Comparison of ENCODE assay signal across 19 cellular contexts in genomic region chr7:23443974-23444373, GRCh38.
"Had no signal": no experiment of that assay in that cellular context is flagged by ENCODE, and none has a peak within 500 bp of the region (broad histone marks: within the 10 kb centered on the region; RNA-seq: fewer than 3 reads in every experiment).

No MANE protein-coding gene starts in this region.

- H3K27me3 ChIP-seq: gastrocnemius medialis, sigmoid colon, thyroid gland had no signal

- DNase-seq: activated CD4-positive, alpha-beta memory T cell treated with anti-CD3 and anti-CD28 coated beads, Interleukin-2, amount 10 ng/mL, durations not matched to agents 7 days and 5 days; activated CD4-positive, alpha-beta T cell treated with anti-CD3 and anti-CD28 coated beads for 4 hours; activated CD8-positive, alpha-beta memory T cell treated with anti-CD3 and anti-CD28 coated beads, Interleukin-2, amount 10 ng/mL, durations not matched to agents 7 days and 5 days; activated naive CD4-positive, alpha-beta T cell; activated naive CD8-positive, alpha-beta T cell treated with anti-CD3 and anti-CD28 coated beads for 36 hours; amniotic stem cell; effector CD4-positive, alpha-beta T cell; gastrocnemius medialis; heart right ventricle; left lung; sigmoid colon; spleen; stimulated activated CD4-positive, alpha-beta T cell treated with anti-CD3 and anti-CD28 coated beads, Interleukin-4, amount 100 ng/mL, for 4 hours; stimulated activated naive B cell treated with anti-CD40 and anti-IgM and Interleukin-4, amounts not matched to agents 10 μg/mL and 1 μg/mL and 100 μg/mL, for 72 hours; thyroid gland had no signal

- H3K9ac ChIP-seq: parathyroid adenoma had no signal

- H3K4me1 Mint-ChIP-seq: activated CD4-positive, alpha-beta memory T cell treated with anti-CD3 and anti-CD28 coated beads, Interleukin-2, amount 10 ng/mL, durations not matched to agents 7 days and 5 days; activated CD8-positive, alpha-beta memory T cell treated with anti-CD3 and anti-CD28 coated beads, Interleukin-2, amount 10 ng/mL, durations not matched to agents 7 days and 5 days; mesothelial cell of epicardium; stimulated activated naive B cell treated with anti-CD40 and anti-IgM and Interleukin-4, amounts not matched to agents 10 μg/mL and 1 μg/mL and 100 μg/mL, for 72 hours had no signal

- H3K4me3 Mint-ChIP-seq: activated CD4-positive, alpha-beta memory T cell treated with anti-CD3 and anti-CD28 coated beads, Interleukin-2, amount 10 ng/mL, durations not matched to agents 7 days and 5 days; activated CD8-positive, alpha-beta memory T cell treated with anti-CD3 and anti-CD28 coated beads, Interleukin-2, amount 10 ng/mL, durations not matched to agents 7 days and 5 days; activated naive CD8-positive, alpha-beta T cell treated with anti-CD3 and anti-CD28 coated beads for 36 hours; mesothelial cell of epicardium; natural killer cell treated with Interleukin-12 subunit alpha and Interleukin-12 subunit beta and Interleukin-15 and Interleukin-18, amount 100 ng/mL, for 72 hours; stimulated activated naive B cell treated with anti-CD40 and anti-IgM and Interleukin-4, amounts not matched to agents 10 μg/mL and 1 μg/mL and 100 μg/mL, for 72 hours had no signal

- H3K36me3 ChIP-seq: gastrocnemius medialis, heart right ventricle, left lung, neutrophil, sigmoid colon, spleen, thyroid gland had no signal

- H3K9me3 Mint-ChIP-seq: activated CD4-positive, alpha-beta memory T cell treated with anti-CD3 and anti-CD28 coated beads, Interleukin-2, amount 10 ng/mL, durations not matched to agents 7 days and 5 days; activated naive CD8-positive, alpha-beta T cell treated with anti-CD3 and anti-CD28 coated beads for 36 hours; mesothelial cell of epicardium; natural killer cell treated with Interleukin-12 subunit alpha and Interleukin-12 subunit beta and Interleukin-15 and Interleukin-18, amount 100 ng/mL, for 72 hours; stimulated activated naive B cell treated with anti-CD40 and anti-IgM and Interleukin-4, amounts not matched to agents 10 μg/mL and 1 μg/mL and 100 μg/mL, for 72 hours had no signal

- ATAC-seq: activated CD8-positive, alpha-beta memory T cell treated with anti-CD3 and anti-CD28 coated beads, Interleukin-2, amount 10 ng/mL, durations not matched to agents 7 days and 5 days; gastrocnemius medialis; heart right ventricle; left lung; natural killer cell treated with Interleukin-12 subunit alpha and Interleukin-12 subunit beta and Interleukin-15 and Interleukin-18, amount 100 ng/mL, for 72 hours; stimulated activated naive B cell treated with anti-CD40 and anti-IgM and Interleukin-4, amounts not matched to agents 10 μg/mL and 1 μg/mL and 100 μg/mL, for 72 hours had no signal

- H3K4me1 ChIP-seq: gastrocnemius medialis, heart right ventricle, left lung, parathyroid adenoma, sigmoid colon, spleen, thyroid gland had no signal

- H3K27ac ChIP-seq: gastrocnemius medialis, heart right ventricle, left lung, neutrophil, parathyroid adenoma, sigmoid colon, spleen, thyroid gland had no signal

- H3K79me2 ChIP-seq: parathyroid adenoma had no signal

- H2AFZ ChIP-seq: parathyroid adenoma had no signal

- H3K36me3 Mint-ChIP-seq: activated CD8-positive, alpha-beta memory T cell treated with anti-CD3 and anti-CD28 coated beads, Interleukin-2, amount 10 ng/mL, durations not matched to agents 7 days and 5 days; activated naive CD8-positive, alpha-beta T cell treated with anti-CD3 and anti-CD28 coated beads for 36 hours; natural killer cell treated with Interleukin-12 subunit alpha and Interleukin-12 subunit beta and Interleukin-15 and Interleukin-18, amount 100 ng/mL, for 72 hours; stimulated activated naive B cell treated with anti-CD40 and anti-IgM and Interleukin-4, amounts not matched to agents 10 μg/mL and 1 μg/mL and 100 μg/mL, for 72 hours had no signal

- H3K27ac Mint-ChIP-seq: activated CD4-positive, alpha-beta memory T cell treated with anti-CD3 and anti-CD28 coated beads, Interleukin-2, amount 10 ng/mL, durations not matched to agents 7 days and 5 days; activated CD8-positive, alpha-beta memory T cell treated with anti-CD3 and anti-CD28 coated beads, Interleukin-2, amount 10 ng/mL, durations not matched to agents 7 days and 5 days; activated naive CD8-positive, alpha-beta T cell treated with anti-CD3 and anti-CD28 coated beads for 36 hours; mesothelial cell of epicardium; natural killer cell treated with Interleukin-12 subunit alpha and Interleukin-12 subunit beta and Interleukin-15 and Interleukin-18, amount 100 ng/mL, for 72 hours; stimulated activated naive B cell treated with anti-CD40 and anti-IgM and Interleukin-4, amounts not matched to agents 10 μg/mL and 1 μg/mL and 100 μg/mL, for 72 hours had no signal

- H3K9me3 ChIP-seq: gastrocnemius medialis, heart right ventricle, left lung, neutrophil, sigmoid colon, spleen, thyroid gland had no signal

- H3K4me3 ChIP-seq: gastrocnemius medialis, heart right ventricle, left lung, sigmoid colon, spleen, thyroid gland had no signal
